Comparison of ENCODE assay signal across 8 cellular contexts in genomic region chr2:159226059-159226461, GRCh38.
DNase-seq lines count a peak whose midpoint lies in the region; ATAC-seq and TF ChIP-seq lines count a peak whose summit lies in the region.

No MANE protein-coding gene starts in this region.

- H2AFZ ChIP-seq in parathyroid adenoma = no peak overlapping the region

- in situ Hi-C loops in astrocyte of the spinal cord (cut with HindIII; ENCODE audit: low sequenced_read_pairs) = no loop called here

- DNase-seq in heart right ventricle (no peak), Right ventricle myocardium superior (no peak), LoVo (ENCODE audit: low spot score) (peak; percentile 9), astrocyte of the spinal cord (ENCODE audit: low read depth, low spot score) (peak; percentile 61), midbrain (lab: John Stamatoyannopoulos, UW) (no peak), T-helper 9 cell (no peak), globus pallidus (ENCODE audit: low spot score) (no peak)

- H3K9me3 ChIP-seq in heart right ventricle (no peaks in the 10 kb centered on the region), parathyroid adenoma (ENCODE audit: control insufficient read depth, low read length) (no peaks in the 10 kb centered on the region)

- H3K4me1 ChIP-seq in heart right ventricle = peaks cover 7 to 62% (median 36%) of the 10 kb centered on the region in 9 donors
- peaks cover 3% of the 10 kb centered on the region for H3K4me1 ChIP-seq in parathyroid adenoma

- WGBS in heart right ventricle, 2 donors = 59 to 73% methylated on average over 5 of the region's 5 CpGs

- H3K79me2 ChIP-seq in parathyroid adenoma = no peaks in the 10 kb centered on the region

- no peak overlapping the region for H3K9ac ChIP-seq in parathyroid adenoma

- intact Hi-C loops in heart right ventricle (cut with DNase I) (loop anchor here in 1 of 10 donors (10.0 kb wide), 1 partner anchor 59 kb away; the partner anchor contains the start of gene WDSUB1), Right ventricle myocardium superior (cut with DNase I) (no loop called here)

- no peak for TF ChIP-seq CTCF in heart right ventricle (IDR thresholded peaks at IDR 0.05)
- no peak for TF ChIP-seq CTCF in astrocyte of the spinal cord (IDR thresholded peaks at IDR 0.05; ENCODE audit: low read depth, low read length)
- TF ChIP-seq CTCF in parathyroid adenoma (IDR thresholded peaks at IDR 0.05) = no peak

- H3K27me3 ChIP-seq in heart right ventricle (no peaks in the 10 kb centered on the region), parathyroid adenoma (ENCODE audit: control insufficient read depth, insufficient read depth, low read length) (no peaks in the 10 kb centered on the region)

- H3K27ac ChIP-seq in heart right ventricle (peak overlapping the region; percentile 58 to 84 (median 77)), parathyroid adenoma (peak overlapping the region; percentile 30)

- H3K36me3 ChIP-seq in heart right ventricle = peaks cover 0 to 98% (median 49%) of the 10 kb centered on the region in 9 donors
- no peaks in the 10 kb centered on the region for H3K36me3 ChIP-seq in parathyroid adenoma (ENCODE audit: control insufficient read depth, insufficient read depth, low read length)

- no peak overlapping the region for H3K4me3 ChIP-seq in heart right ventricle
- no peak overlapping the region for H3K4me3 ChIP-seq in astrocyte of the spinal cord (ENCODE audit: low read depth, low read length)
- no peak overlapping the region for H3K4me3 ChIP-seq in parathyroid adenoma (ENCODE audit: low read depth, low read length)

- H3K4me2 ChIP-seq in parathyroid adenoma (ENCODE audit: low read length) = no peak overlapping the region

- ATAC-seq in heart right ventricle (peak in 6 of 8 donors; percentile 17 to 60 (median 51)), Right ventricle myocardium superior (ENCODE audit: poor library complexity) (no peak)

Comparison
In these comparisons a context has a peak if more than half of its experiments do, and no peak if none do; other contexts are left out.
1. DNase-seq: peak in LoVo (single experiment) and astrocyte of the spinal cord (single experiment); none in heart right ventricle (0 of 2), Right ventricle myocardium superior (single experiment), midbrain (single experiment), T-helper 9 cell (single experiment) and globus pallidus (single experiment).